ENCODE assay signal across 25 cellular contexts in genomic region chr3:129412542-129413198, GRCh38. TPM values are rescaled to one million over a fixed set of nuclear protein-coding genes. Genes with fewer than 3 reads are reported as not detected.
DNase-seq lines count a peak whose midpoint lies in the region; ATAC-seq and TF ChIP-seq lines count a peak whose summit lies in the region.
"Had no signal": no experiment of that assay in that cellular context is flagged by ENCODE, and none has a peak within 500 bp of the region (broad histone marks: within the 10 kb centered on the region; RNA-seq: fewer than 3 reads in every experiment).

No MANE protein-coding gene starts in this region.

- intact Hi-C loops in activated T-helper 1 cell treated with anti-CD3 and anti-CD28 coated beads, Interleukin-12 subunit alpha, Interleukin-12 subunit beta, Interleukin-2, Interleukin-4 antibody, amounts not matched to agents 30 ng/mL and 10 ng/mL and 1 ng/mL, durations not matched to agents 14 hours and 24 hours and 36 hours (cut with micrococcal nuclease) = no loop called here

- no peaks in the 10 kb centered on the region for H3K9me3 Mint-ChIP-seq in HFFc6
- H3K9me3 Mint-ChIP-seq in brain = peaks cover 0 to 1% (median 0%) of the 10 kb centered on the region in 5 experiments
- no peaks in the 10 kb centered on the region for H3K9me3 Mint-ChIP-seq in stimulated activated naive B cell treated with anti-CD40 and anti-IgM and Interleukin-4, amounts not matched to agents 10 μg/mL and 1 μg/mL and 100 μg/mL, for 72 hours
- H3K9me3 Mint-ChIP-seq in activated T-helper 1 cell treated with anti-CD3 and anti-CD28 coated beads, Interleukin-12 subunit alpha, Interleukin-12 subunit beta, Interleukin-2, Interleukin-4 antibody, amounts not matched to agents 30 ng/mL and 10 ng/mL and 1 ng/mL, durations not matched to agents 14 hours and 24 hours and 36 hours = no peaks in the 10 kb centered on the region
- H3K9me3 Mint-ChIP-seq: IgD-negative memory B cell; natural killer cell treated with Interleukin-12 subunit alpha and Interleukin-12 subunit beta and Interleukin-15 and Interleukin-18, amount 100 ng/mL, for 72 hours; T-helper 1 cell treated with Interleukin-12 subunit alpha and Interleukin-12 subunit beta and Interleukin-4 antibody, amounts not matched to agents 30 μg/mL and 1 μg/mL, for 36 hours had no signal

- peaks cover 2% of the 10 kb centered on the region; the same call in 1 of the 2 replicates for H3K27me3 Mint-ChIP-seq in HFFc6 (ENCODE audit: insufficient read depth)
- H3K27me3 Mint-ChIP-seq in brain = no peaks in the 10 kb centered on the region
- H3K27me3 Mint-ChIP-seq in stimulated activated naive B cell treated with anti-CD40 and anti-IgM and Interleukin-4, amounts not matched to agents 10 μg/mL and 1 μg/mL and 100 μg/mL, for 72 hours = no peaks in the 10 kb centered on the region
- H3K27me3 Mint-ChIP-seq in activated T-helper 1 cell treated with anti-CD3 and anti-CD28 coated beads, Interleukin-12 subunit alpha, Interleukin-12 subunit beta, Interleukin-2, Interleukin-4 antibody, amounts not matched to agents 30 ng/mL and 10 ng/mL and 1 ng/mL, durations not matched to agents 14 hours and 24 hours and 36 hours (ENCODE audit: insufficient read depth) = peaks cover 6% of the 10 kb centered on the region
- H3K27me3 Mint-ChIP-seq: IgD-negative memory B cell, progenitor cell of endocrine pancreas had no signal

- H3K36me3 Mint-ChIP-seq in HFFc6 (ENCODE audit: low read depth) (no peaks in the 10 kb centered on the region), brain (no peaks in the 10 kb centered on the region)
- H3K36me3 Mint-ChIP-seq in stimulated activated naive B cell treated with anti-CD40 and anti-IgM and Interleukin-4, amounts not matched to agents 10 μg/mL and 1 μg/mL and 100 μg/mL, for 72 hours = no peaks in the 10 kb centered on the region
- no peaks in the 10 kb centered on the region for H3K36me3 Mint-ChIP-seq in activated T-helper 1 cell treated with anti-CD3 and anti-CD28 coated beads, Interleukin-12 subunit alpha, Interleukin-12 subunit beta, Interleukin-2, Interleukin-4 antibody, amounts not matched to agents 30 ng/mL and 10 ng/mL and 1 ng/mL, durations not matched to agents 14 hours and 24 hours and 36 hours (ENCODE audit: low read depth)
- H3K36me3 Mint-ChIP-seq: natural killer cell treated with Interleukin-12 subunit alpha and Interleukin-12 subunit beta and Interleukin-15 and Interleukin-18, amount 100 ng/mL, for 72 hours had no signal

- TF ChIP-seq CTCF in HFFc6 (IDR thresholded peaks at IDR 0.05) (no peak), brain (conservative IDR thresholded peaks at IDR 0.05) (no peak), GM20000 (IDR thresholded peaks at IDR 0.05; ENCODE audit: extremely low read depth, missing control alignments) (no peak)

- H3K27ac Mint-ChIP-seq in HFFc6 (peak overlapping the region; percentile 82), brain (peak overlapping the region in 4 of 5 experiments; percentile 5 to 56 (median 32))
- peak overlapping the region; percentile 52 for H3K27ac Mint-ChIP-seq in stimulated activated naive B cell treated with anti-CD40 and anti-IgM and Interleukin-4, amounts not matched to agents 10 μg/mL and 1 μg/mL and 100 μg/mL, for 72 hours
- H3K27ac Mint-ChIP-seq in activated T-helper 1 cell treated with anti-CD3 and anti-CD28 coated beads, Interleukin-12 subunit alpha, Interleukin-12 subunit beta, Interleukin-2, Interleukin-4 antibody, amounts not matched to agents 30 ng/mL and 10 ng/mL and 1 ng/mL, durations not matched to agents 14 hours and 24 hours and 36 hours = no peak overlapping the region
- H3K27ac Mint-ChIP-seq: IgD-negative memory B cell; natural killer cell treated with Interleukin-12 subunit alpha and Interleukin-12 subunit beta and Interleukin-15 and Interleukin-18, amount 100 ng/mL, for 72 hours; progenitor cell of endocrine pancreas; T-helper 1 cell treated with Interleukin-12 subunit alpha and Interleukin-12 subunit beta and Interleukin-4 antibody, amounts not matched to agents 30 μg/mL and 1 μg/mL, for 36 hours had no signal

- H3K4me3 Mint-ChIP-seq in HFFc6 (peak overlapping the region; percentile 68), brain (no peak overlapping the region)
- H3K4me3 Mint-ChIP-seq in stimulated activated naive B cell treated with anti-CD40 and anti-IgM and Interleukin-4, amounts not matched to agents 10 μg/mL and 1 μg/mL and 100 μg/mL, for 72 hours = no peak overlapping the region
- H3K4me3 Mint-ChIP-seq in activated T-helper 1 cell treated with anti-CD3 and anti-CD28 coated beads, Interleukin-12 subunit alpha, Interleukin-12 subunit beta, Interleukin-2, Interleukin-4 antibody, amounts not matched to agents 30 ng/mL and 10 ng/mL and 1 ng/mL, durations not matched to agents 14 hours and 24 hours and 36 hours = no peak overlapping the region
- H3K4me3 Mint-ChIP-seq: IgD-negative memory B cell; natural killer cell treated with Interleukin-12 subunit alpha and Interleukin-12 subunit beta and Interleukin-15 and Interleukin-18, amount 100 ng/mL, for 72 hours; T-helper 1 cell treated with Interleukin-12 subunit alpha and Interleukin-12 subunit beta and Interleukin-4 antibody, amounts not matched to agents 30 μg/mL and 1 μg/mL, for 36 hours had no signal

- ATAC-seq in stimulated activated naive B cell treated with anti-CD40 and anti-IgM and Interleukin-4, amounts not matched to agents 10 μg/mL and 1 μg/mL and 100 μg/mL, for 72 hours (replicated peaks) = no peak
- no peak for ATAC-seq in GM21367 (IDR thresholded peaks at IDR 0.05; ENCODE audit: unreplicated experiment)
- ATAC-seq: gastroesophageal sphincter; left cardiac atrium; natural killer cell treated with Interleukin-12 subunit alpha and Interleukin-12 subunit beta and Interleukin-15 and Interleukin-18, amount 100 ng/mL, for 72 hours had no signal

- H3K4me1 Mint-ChIP-seq in HFFc6 (ENCODE audit: low read depth) (peaks cover 38% of the 10 kb centered on the region), brain (peaks cover 11% of the 10 kb centered on the region)
- peaks cover 2 to 6% of the 10 kb centered on the region in 2 donors for H3K4me1 Mint-ChIP-seq in stimulated activated naive B cell treated with anti-CD40 and anti-IgM and Interleukin-4, amounts not matched to agents 10 μg/mL and 1 μg/mL and 100 μg/mL, for 72 hours
- no peaks in the 10 kb centered on the region for H3K4me1 Mint-ChIP-seq in activated T-helper 1 cell treated with anti-CD3 and anti-CD28 coated beads, Interleukin-12 subunit alpha, Interleukin-12 subunit beta, Interleukin-2, Interleukin-4 antibody, amounts not matched to agents 30 ng/mL and 10 ng/mL and 1 ng/mL, durations not matched to agents 14 hours and 24 hours and 36 hours (ENCODE audit: low read depth)

- peak; percentile 18 for DNase-seq in HFFc6
- peak; percentile 11 for DNase-seq in kidney tubule cell (ENCODE audit: low spot score)
- no peak for DNase-seq in stimulated activated naive B cell treated with anti-CD40 and anti-IgM and Interleukin-4, amounts not matched to agents 10 μg/mL and 1 μg/mL and 100 μg/mL, for 72 hours
- DNase-seq in GM20000 (ENCODE audit: low spot score) = no peak
- no peak for DNase-seq in activated T-helper 1 cell treated with anti-CD3 and anti-CD28 coated beads, Interleukin-12 subunit alpha, Interleukin-12 subunit beta, Interleukin-2, Interleukin-4 antibody, amounts not matched to agents 30 ng/mL and 10 ng/mL and 1 ng/mL, durations not matched to agents 14 hours and 24 hours and 36 hours (ENCODE audit: low spot score)
- DNase-seq: activated CD4-positive, alpha-beta T cell treated with anti-CD3 and anti-CD28 coated beads, Interleukin-2, amount 50 U/mL, for 1 hour; activated CD8-positive, alpha-beta memory T cell treated with anti-CD3 and anti-CD28 coated beads, Interleukin-2, amount 50 U/mL, for 4 hours; caudate nucleus; left cardiac atrium; NCI-H1436; NCI-H774; OCI-M1; SHP77; spleen; stimulated activated CD4-positive, alpha-beta T cell treated with anti-CD3 and anti-CD28 coated beads, Interleukin-4, amount 100 ng/mL, for 24 hours; trophoblast cell had no signal

RNA-seq across cellular contexts. Expression of gene EFCAB12, which starts 15.8 kb away (rescaled TPM):
- under 1 TPM in 5 of 6 experiments, not detected in 1; 0.09 to 0.14 (median 0.12) TPM for total RNA-seq in HFFc6 (2021; fragmentation: NEBNext Ultra II Directional; extraction: Animal tissue kit (Norgen Biotek cat#: 25700))
- 1.4 TPM for polyA plus RNA-seq in brain (ENCODE audit: insufficient read depth, low read depth, low replicate concordance)
- 0.32 and 0.34 TPM in 2 replicates for total RNA-seq in activated T-helper 1 cell treated with anti-CD3 and anti-CD28 coated beads, Interleukin-12 subunit alpha, Interleukin-12 subunit beta, Interleukin-2, Interleukin-4 antibody, amounts not matched to agents 30 ng/mL and 10 ng/mL and 1 ng/mL, durations not matched to agents 14 hours and 24 hours and 36 hours
- total RNA-seq: epithelial cell of proximal tubule, MCF 10A had no signal

RNA-seq across cellular contexts. Expression of gene MBD4, which starts 27.1 kb away (rescaled TPM):
- 10 to 100 TPM; 18.7 to 25.7 (median 21.8) TPM for total RNA-seq in HFFc6 (2021; fragmentation: NEBNext Ultra II Directional; extraction: Animal tissue kit (Norgen Biotek cat#: 25700))
- polyA plus RNA-seq in brain (ENCODE audit: insufficient read depth, low read depth, low replicate concordance) = 15.6 TPM
- total RNA-seq in activated T-helper 1 cell treated with anti-CD3 and anti-CD28 coated beads, Interleukin-12 subunit alpha, Interleukin-12 subunit beta, Interleukin-2, Interleukin-4 antibody, amounts not matched to agents 30 ng/mL and 10 ng/mL and 1 ng/mL, durations not matched to agents 14 hours and 24 hours and 36 hours = 44.1 and 53.3 TPM in 2 replicates

RNA-seq across cellular contexts. Expression of gene IFT122, which starts 27.4 kb away (rescaled TPM):
- total RNA-seq in HFFc6 (2021; fragmentation: NEBNext Ultra II Directional; extraction: Animal tissue kit (Norgen Biotek cat#: 25700)) = 10 to 100 TPM; 12.2 to 18.8 (median 18.2) TPM
- 39.4 TPM for polyA plus RNA-seq in brain (ENCODE audit: insufficient read depth, low read depth, low replicate concordance)
- 10.0 and 14.7 TPM in 2 replicates for total RNA-seq in activated T-helper 1 cell treated with anti-CD3 and anti-CD28 coated beads, Interleukin-12 subunit alpha, Interleukin-12 subunit beta, Interleukin-2, Interleukin-4 antibody, amounts not matched to agents 30 ng/mL and 10 ng/mL and 1 ng/mL, durations not matched to agents 14 hours and 24 hours and 36 hours

Comparison
In these comparisons a context has a peak if more than half of its experiments do, and no peak if none do; other contexts are left out.
1. DNase-seq: peak in HFFc6 (single experiment) and kidney tubule cell (single experiment); none in stimulated activated naive B cell treated with anti-CD40 and anti-IgM and Interleukin-4, amounts not matched to agents 10 μg/mL and 1 μg/mL and 100 μg/mL, for 72 hours (single experiment), GM20000 (single experiment) and activated T-helper 1 cell treated with anti-CD3 and anti-CD28 coated beads, Interleukin-12 subunit alpha, Interleukin-12 subunit beta, Interleukin-2, Interleukin-4 antibody, amounts not matched to agents 30 ng/mL and 10 ng/mL and 1 ng/mL, durations not matched to agents 14 hours and 24 hours and 36 hours (single experiment).